ENCODE assay signal across 16 cellular contexts in genomic region chr19:45166723-45167252, GRCh38. TPM values are rescaled to one million over a fixed set of nuclear protein-coding genes. Genes with fewer than 3 reads are reported as not detected.
DNase-seq lines count a peak whose midpoint lies in the region; ATAC-seq, FAIRE-seq and TF ChIP-seq lines count a peak whose summit lies in the region.
"Had no signal": no experiment of that assay in that cellular context is flagged by ENCODE, and none has a peak within 500 bp of the region (broad histone marks: within the 10 kb centered on the region; RNA-seq: fewer than 3 reads in every experiment).

No MANE protein-coding gene starts in this region.

- no peaks in the 10 kb centered on the region for H3K27me3 ChIP-seq in BE2C
- no peaks in the 10 kb centered on the region for H3K27me3 ChIP-seq in CD8-positive, alpha-beta T cell (ENCODE audit: insufficient read depth, low read length)
- H3K27me3 ChIP-seq in right cardiac atrium (ENCODE audit: control insufficient read depth, insufficient read depth) = no peaks in the 10 kb centered on the region

- no peak for ATAC-seq in CD8-positive, alpha-beta T cell
- ATAC-seq in right cardiac atrium = peak in 1 of 2 donors; percentile 39
- ATAC-seq in GM19452 (IDR thresholded peaks at IDR 0.05; ENCODE audit: unreplicated experiment) = no peak

- H3K27ac Mint-ChIP-seq in CD8-positive, alpha-beta T cell = peak overlapping the region; percentile 64
- no peak overlapping the region for H3K27ac Mint-ChIP-seq in activated T-helper 1 cell treated with anti-CD3 and anti-CD28 coated beads, Interleukin-12 subunit alpha, Interleukin-12 subunit beta, Interleukin-2, Interleukin-4 antibody, amounts not matched to agents 30 ng/mL and 10 ng/mL and 1 ng/mL, durations not matched to agents 14 hours and 24 hours and 36 hours

- DNase-seq in BE2C = peak; percentile 43
- no peak for DNase-seq in CD8-positive, alpha-beta T cell
- DNase-seq in RWPE1 (ENCODE audit: low spot score) = no peak
- DNase-seq in right cardiac atrium = peak in 2 of 3 donors; percentile 53 to 60
- no peak for DNase-seq in COR-L47 (lab: John Stamatoyannopoulos, UW)
- no peak for DNase-seq in activated T-helper 1 cell treated with anti-CD3 and anti-CD28 coated beads, Interleukin-12 subunit alpha, Interleukin-12 subunit beta, Interleukin-2, Interleukin-4 antibody, amounts not matched to agents 30 ng/mL and 10 ng/mL and 1 ng/mL, durations not matched to agents 14 hours and 24 hours and 36 hours (ENCODE audit: low spot score)
- no peak for DNase-seq in GM12891 (ENCODE audit: insufficient read length, low spot score)
- DNase-seq: cerebellar nuclear complex, gastrocnemius medialis, islet precursor cell, NCI-H2107, SIG-M5 had no signal

- POLR2A ChIA-PET in CD8-positive, alpha-beta T cell (lab: Charles Lee) = interaction anchor here (1.4 kb wide), 1 partner anchor 12 kb away, joined by 4 read pairs; the partner anchor contains the start of genes BLOC1S3 and TRAPPC6A
- POLR2A ChIA-PET in RWPE1 (lab: Yijun Ruan, JAX; ENCODE audit: low non-redundant PET) = no interaction called here

- no peak for TF ChIP-seq POLR2A in GM12891 (IDR thresholded peaks at IDR 0.05; ENCODE audit: low read depth, low read length)

- CTCF ChIA-PET in CD8-positive, alpha-beta T cell (lab: Charles Lee) = interaction anchor here (0.6 to 2.0 kb wide), 3 partner anchors 20 to 75 kb away, joined by 3 to 5 read pairs (median 4); partner anchors contain the start of gene PPP1R37
- CTCF ChIA-PET in RWPE1 (lab: Yijun Ruan, JAX) = interaction anchor here (0.6 to 0.7 kb wide), 2 partner anchors 41 to 260 kb away, joined by 3 read pairs; no protein-coding TSS in a partner anchor

- H3K36me3 Mint-ChIP-seq in CD8-positive, alpha-beta T cell = peaks cover 7% of the 10 kb centered on the region
- peaks cover 4% of the 10 kb centered on the region for H3K36me3 Mint-ChIP-seq in activated T-helper 1 cell treated with anti-CD3 and anti-CD28 coated beads, Interleukin-12 subunit alpha, Interleukin-12 subunit beta, Interleukin-2, Interleukin-4 antibody, amounts not matched to agents 30 ng/mL and 10 ng/mL and 1 ng/mL, durations not matched to agents 14 hours and 24 hours and 36 hours (ENCODE audit: low read depth)

- H3K9me3 ChIP-seq in BE2C (no peaks in the 10 kb centered on the region), right cardiac atrium (ENCODE audit: control insufficient read depth, low read length) (no peaks in the 10 kb centered on the region)
- H3K9me3 ChIP-seq in CD8-positive, alpha-beta T cell (ENCODE audit: low read length) = no peaks in the 10 kb centered on the region
- H3K9me3 ChIP-seq: gastrocnemius medialis, thoracic aorta had no signal

- H3K4me3 ChIP-seq in BE2C (ENCODE audit: low read depth, low read length) = no peak overlapping the region
- H3K4me3 ChIP-seq in CD8-positive, alpha-beta T cell (ENCODE audit: low read depth, low read length) = no peak overlapping the region
- H3K4me3 ChIP-seq in right cardiac atrium (ENCODE audit: low read length) = no peak overlapping the region
- H3K4me3 ChIP-seq: gastrocnemius medialis, thoracic aorta had no signal

- no peak overlapping the region for H3K27ac ChIP-seq in CD8-positive, alpha-beta T cell (ENCODE audit: low read depth, low read length)
- H3K27ac ChIP-seq in RWPE1 = peak overlapping the region; percentile 89
- no peak overlapping the region for H3K27ac ChIP-seq in right cardiac atrium (ENCODE audit: low read length)
- H3K27ac ChIP-seq: gastrocnemius medialis, thoracic aorta had no signal

- TF ChIP-seq CTCF in BE2C (IDR thresholded peaks at IDR 0.05; ENCODE audit: low read depth, low read length) = no peak
- TF ChIP-seq CTCF in CD8-positive, alpha-beta T cell (IDR thresholded peaks at IDR 0.05) = no peak
- no peak for TF ChIP-seq CTCF in RWPE1 (conservative IDR thresholded peaks at IDR 0.05; ENCODE audit: low read depth)

- H3K4me3 Mint-ChIP-seq in CD8-positive, alpha-beta T cell = no peak overlapping the region
- H3K4me3 Mint-ChIP-seq in activated T-helper 1 cell treated with anti-CD3 and anti-CD28 coated beads, Interleukin-12 subunit alpha, Interleukin-12 subunit beta, Interleukin-2, Interleukin-4 antibody, amounts not matched to agents 30 ng/mL and 10 ng/mL and 1 ng/mL, durations not matched to agents 14 hours and 24 hours and 36 hours = no peak overlapping the region

- no peak for FAIRE-seq in GM12891 (lab: Jason Lieb, UNC)
- FAIRE-seq: GM12892 had no signal

- H3K4me1 ChIP-seq in BE2C (no peaks in the 10 kb centered on the region), right cardiac atrium (ENCODE audit: control insufficient read depth, insufficient read depth, low read length) (peaks cover 6% of the 10 kb centered on the region)
- H3K4me1 ChIP-seq in CD8-positive, alpha-beta T cell (ENCODE audit: insufficient read depth, low read length) = peaks cover 33% of the 10 kb centered on the region
- H3K4me1 ChIP-seq: gastrocnemius medialis had no signal

- H3K27me3 Mint-ChIP-seq in CD8-positive, alpha-beta T cell (ENCODE audit: low read depth) = no peaks in the 10 kb centered on the region
- H3K27me3 Mint-ChIP-seq in activated T-helper 1 cell treated with anti-CD3 and anti-CD28 coated beads, Interleukin-12 subunit alpha, Interleukin-12 subunit beta, Interleukin-2, Interleukin-4 antibody, amounts not matched to agents 30 ng/mL and 10 ng/mL and 1 ng/mL, durations not matched to agents 14 hours and 24 hours and 36 hours (ENCODE audit: insufficient read depth) = no peaks in the 10 kb centered on the region

- H3K36me3 ChIP-seq in BE2C = no peaks in the 10 kb centered on the region
- H3K36me3 ChIP-seq in CD8-positive, alpha-beta T cell (ENCODE audit: insufficient read depth, low read length) = no peaks in the 10 kb centered on the region
- H3K36me3 ChIP-seq: gastrocnemius medialis, thoracic aorta had no signal

- H3K4me1 Mint-ChIP-seq in CD8-positive, alpha-beta T cell (ENCODE audit: low read depth) = peaks cover 31% of the 10 kb centered on the region
- peaks cover 30% of the 10 kb centered on the region for H3K4me1 Mint-ChIP-seq in activated T-helper 1 cell treated with anti-CD3 and anti-CD28 coated beads, Interleukin-12 subunit alpha, Interleukin-12 subunit beta, Interleukin-2, Interleukin-4 antibody, amounts not matched to agents 30 ng/mL and 10 ng/mL and 1 ng/mL, durations not matched to agents 14 hours and 24 hours and 36 hours (ENCODE audit: low read depth)

- H3K9me3 Mint-ChIP-seq in CD8-positive, alpha-beta T cell = no peaks in the 10 kb centered on the region
- H3K9me3 Mint-ChIP-seq in activated T-helper 1 cell treated with anti-CD3 and anti-CD28 coated beads, Interleukin-12 subunit alpha, Interleukin-12 subunit beta, Interleukin-2, Interleukin-4 antibody, amounts not matched to agents 30 ng/mL and 10 ng/mL and 1 ng/mL, durations not matched to agents 14 hours and 24 hours and 36 hours = no peaks in the 10 kb centered on the region

- intact Hi-C loops in CD8-positive, alpha-beta T cell (cut with DNase I, micrococcal nuclease) = no loop called here
- intact Hi-C loops in right cardiac atrium (cut with DNase I) = no loop called here
- intact Hi-C loops in activated T-helper 1 cell treated with anti-CD3 and anti-CD28 coated beads, Interleukin-12 subunit alpha, Interleukin-12 subunit beta, Interleukin-2, Interleukin-4 antibody, amounts not matched to agents 30 ng/mL and 10 ng/mL and 1 ng/mL, durations not matched to agents 14 hours and 24 hours and 36 hours (cut with micrococcal nuclease) = no loop called here

- WGBS in right cardiac atrium = 40% methylated on average over 14 of the region's 14 CpGs

TF ChIP-seq in GM12891, 5 proteins besides CTCF, POLR2A, EP300 and RAD21:
- TF ChIP-seq POLR2AphosphoS5 (IDR thresholded peaks at IDR 0.05; ENCODE audit: low read depth, low read length) = no peak
- TF ChIP-seq TAF1 (IDR thresholded peaks at IDR 0.05; ENCODE audit: low read depth, low read length) = no peak
- no peak for TF ChIP-seq SPI1 (IDR thresholded peaks at IDR 0.05; ENCODE audit: low read depth, low read length)
- no peak for TF ChIP-seq PAX5 (IDR thresholded peaks at IDR 0.05; ENCODE audit: insufficient read depth, low read length, severe bottlenecking)
- no peak for TF ChIP-seq POU2F2 (IDR thresholded peaks at IDR 0.05; ENCODE audit: low read depth, low read length)

RNA-seq across cellular contexts. Expression of gene NKPD1, which starts 6.0 kb away (rescaled TPM):
- polyA plus RNA-seq in BE2C (2012; ENCODE audit: insufficient read depth, insufficient read length, low read depth) = 0.17 TPM
- total RNA-seq in CD8-positive, alpha-beta T cell = under 1 TPM; 0.81 to 0.87 TPM
- under 1 TPM in 1 of 4 donors, not detected in 3; 0.06 TPM for total RNA-seq in right cardiac atrium
- polyA plus RNA-seq in right cardiac atrium = 0.07 TPM
- 0.16 and 0.20 TPM in 2 replicates for total RNA-seq in activated T-helper 1 cell treated with anti-CD3 and anti-CD28 coated beads, Interleukin-12 subunit alpha, Interleukin-12 subunit beta, Interleukin-2, Interleukin-4 antibody, amounts not matched to agents 30 ng/mL and 10 ng/mL and 1 ng/mL, durations not matched to agents 14 hours and 24 hours and 36 hours
- 0.05 TPM for polyA plus RNA-seq in GM12891 (2012; ENCODE audit: low read depth, missing spikeins)
- total RNA-seq: M059J had no signal

RNA-seq across cellular contexts. Expression of gene TRAPPC6A, which starts 11.2 kb away (rescaled TPM):
- 26.1 TPM for polyA plus RNA-seq in BE2C (2012; ENCODE audit: insufficient read depth, insufficient read length, low read depth)
- 10 to 100 TPM; 31.9 to 35.9 TPM for total RNA-seq in CD8-positive, alpha-beta T cell
- total RNA-seq in right cardiac atrium = 10 to 100 TPM; 15.2 to 19.4 (median 17.2) TPM
- polyA plus RNA-seq in right cardiac atrium = 26.5 TPM
- total RNA-seq in activated T-helper 1 cell treated with anti-CD3 and anti-CD28 coated beads, Interleukin-12 subunit alpha, Interleukin-12 subunit beta, Interleukin-2, Interleukin-4 antibody, amounts not matched to agents 30 ng/mL and 10 ng/mL and 1 ng/mL, durations not matched to agents 14 hours and 24 hours and 36 hours = 18.4 and 22.8 TPM in 2 replicates
- 106 TPM for polyA plus RNA-seq in GM12891 (2012; ENCODE audit: low read depth, missing spikeins)

RNA-seq across cellular contexts. Expression of gene BLOC1S3, which starts 11.8 kb away (rescaled TPM):
- polyA plus RNA-seq in BE2C (2012; ENCODE audit: insufficient read depth, insufficient read length, low read depth) = 12.6 TPM
- total RNA-seq in CD8-positive, alpha-beta T cell = 10 to 100 TPM; 17.7 to 21.6 TPM
- 1 to 10 TPM; 3.8 to 8.2 (median 6.2) TPM for total RNA-seq in right cardiac atrium
- polyA plus RNA-seq in right cardiac atrium = 2.4 TPM
- total RNA-seq in activated T-helper 1 cell treated with anti-CD3 and anti-CD28 coated beads, Interleukin-12 subunit alpha, Interleukin-12 subunit beta, Interleukin-2, Interleukin-4 antibody, amounts not matched to agents 30 ng/mL and 10 ng/mL and 1 ng/mL, durations not matched to agents 14 hours and 24 hours and 36 hours = 10.4 and 10.5 TPM in 2 replicates
- 5.4 TPM for polyA plus RNA-seq in GM12891 (2012; ENCODE audit: low read depth, missing spikeins)

Comparison
In these comparisons a context has a peak if more than half of its experiments do, and no peak if none do; other contexts are left out.
1. DNase-seq: peak in BE2C (single experiment) and right cardiac atrium (2 of 3); none in CD8-positive, alpha-beta T cell (0 of 7), RWPE1 (single experiment), COR-L47 (single experiment), activated T-helper 1 cell treated with anti-CD3 and anti-CD28 coated beads, Interleukin-12 subunit alpha, Interleukin-12 subunit beta, Interleukin-2, Interleukin-4 antibody, amounts not matched to agents 30 ng/mL and 10 ng/mL and 1 ng/mL, durations not matched to agents 14 hours and 24 hours and 36 hours (single experiment) and GM12891 (single experiment).